ENCODE assay signal across 1 cellular context in genomic region chr5:112165897-112166737, GRCh38.
A peak's percentile ranks its signal among the peaks of the same experiment; 100 is the strongest.
TF ChIP-seq lines count a peak whose summit lies in the region.

No MANE protein-coding gene starts in this region.

TF ChIP-seq in H1, 55 proteins besides CTCF, POLR2A, EP300 and RAD21 (continued from another document):
- TF ChIP-seq TAF1 (IDR thresholded peaks at IDR 0.05; ENCODE audit: low read depth, low read length) (peak; percentile 69), RXRA (IDR thresholded peaks at IDR 0.05; ENCODE audit: insufficient read depth, low read depth, low read length) (no peak), KDM4A (IDR thresholded peaks at IDR 0.05; ENCODE audit: low read depth, low read length, severe bottlenecking) (no peak), KDM1A (IDR thresholded peaks at IDR 0.05; ENCODE audit: borderline replicate concordance, low read length) (no peak), CREB1 (IDR thresholded peaks at IDR 0.05) (no peak), MAFK (IDR thresholded peaks at IDR 0.05; ENCODE audit: low read depth, low read length) (peak; percentile 76; the same call in 1 of the 2 replicates), SP4 (IDR thresholded peaks at IDR 0.05; ENCODE audit: low read length) (no peak; the same call in 1 of the 2 replicates), SIRT6 (IDR thresholded peaks at IDR 0.05; ENCODE audit: low read length) (no peak), SP2 (IDR thresholded peaks at IDR 0.05; ENCODE audit: low read length) (no peak), YY1 (IDR thresholded peaks at IDR 0.05; ENCODE audit: low read depth, low read length) (0 out of 2 replicates have a peak, but pooled peaks have one; percentile 40), TAF7 (optimal IDR thresholded peaks at IDR 0.05; ENCODE audit: borderline replicate concordance, low read depth, low read length) (peak; percentile 13), MAX (IDR thresholded peaks at IDR 0.05) (peak; percentile 92), TCF12 (IDR thresholded peaks at IDR 0.05; ENCODE audit: low read depth, low read length) (no peak), JUND (IDR thresholded peaks at IDR 0.05; ENCODE audit: low read length) (peak; percentile 70), USF2 (IDR thresholded peaks at IDR 0.05; ENCODE audit: low read length) (0 out of 2 replicates have a peak, but pooled peaks have one; percentile 30), CBX8 (IDR thresholded peaks at IDR 0.05; ENCODE audit: borderline replicate concordance, low read depth, low read length) (no peak), RFX5 (IDR thresholded peaks at IDR 0.05; ENCODE audit: borderline replicate concordance, low read depth, low read length) (no peak), SP1 (IDR thresholded peaks at IDR 0.05; ENCODE audit: low read depth, low read length) (no peak), NRF1 (IDR thresholded peaks at IDR 0.05; ENCODE audit: low read depth, low read length) (no peak), CTBP2 (IDR thresholded peaks at IDR 0.05; ENCODE audit: borderline replicate concordance, insufficient read depth, insufficient read length, low read length) (no peak), EZH2 (IDR thresholded peaks at IDR 0.05; ENCODE audit: low read depth, low read length, severe bottlenecking) (no peak), CEBPB (IDR thresholded peaks at IDR 0.05; ENCODE audit: low read depth, low read length) (peak; percentile 79), ATF2 (IDR thresholded peaks at IDR 0.05; ENCODE audit: low read length) (peak; percentile 86), NANOG (IDR thresholded peaks at IDR 0.05; ENCODE audit: insufficient read depth, low read depth, low read length, poor library complexity, severe bottlenecking) (no peak), POU5F1 (IDR thresholded peaks at IDR 0.05; ENCODE audit: low read depth, low read length) (0 out of 2 replicates have a peak, but pooled peaks have one; percentile 1), SRF (IDR thresholded peaks at IDR 0.05; ENCODE audit: low read depth, low read length) (no peak), TEAD4 (IDR thresholded peaks at IDR 0.05; ENCODE audit: low read depth, low read length) (peak; percentile 76), CHD7 (IDR thresholded peaks at IDR 0.05; ENCODE audit: insufficient replicate concordance, low read length) (no peak), JUN (IDR thresholded peaks at IDR 0.05; ENCODE audit: low read depth, low read length) (0 out of 2 replicates have a peak, but pooled peaks have one; percentile 3), PHF8 (conservative IDR thresholded peaks at IDR 0.05; ENCODE audit: low read depth, low read length) (no peak), RBBP5 (IDR thresholded peaks at IDR 0.05; ENCODE audit: borderline replicate concordance, low read depth, low read length) (no peak), BACH1 (IDR thresholded peaks at IDR 0.05; ENCODE audit: low read length) (no peak), TBP (IDR thresholded peaks at IDR 0.05; ENCODE audit: low read depth, low read length) (peak; percentile 65; the same call in 1 of the 2 replicates), ASH2L (IDR thresholded peaks at IDR 0.05; ENCODE audit: low read length) (no peak), HDAC6 (IDR thresholded peaks at IDR 0.05; ENCODE audit: low read depth, low read length) (no peak), SUZ12 (IDR thresholded peaks at IDR 0.05; ENCODE audit: low read length) (no peak), BCL11A (IDR thresholded peaks at IDR 0.05; ENCODE audit: low read depth in 2 of 2, low read length in 2 of 2) (no peak), SAP30 (IDR thresholded peaks at IDR 0.05; ENCODE audit: insufficient read depth, insufficient replicate concordance, low read length) (no peak), ATF3 (IDR thresholded peaks at IDR 0.05; ENCODE audit: insufficient read depth, low read depth, low read length) (0 out of 2 replicates have a peak, but pooled peaks have one; percentile 27), HDAC2 (IDR thresholded peaks at IDR 0.05; ENCODE audit: borderline replicate concordance in 1 of 2, low read depth in 2 of 2, low read length in 2 of 2) (no peak), SIN3A (conservative IDR thresholded peaks at IDR 0.05 in 1 of 2, IDR thresholded peaks at IDR 0.05 in 1 of 2; ENCODE audit: low read depth in 1 of 2, low read length in 2 of 2) (peak in 1 of 2 experiments; percentile 26; a peak in 1 of 4 replicates), BRCA1 (IDR thresholded peaks at IDR 0.05; ENCODE audit: low read depth, low read length) (no peak), CHD2 (IDR thresholded peaks at IDR 0.05; ENCODE audit: low read length) (0 out of 2 replicates have a peak, but pooled peaks have one; percentile 14)
